Comparison of ENCODE assay signal across 25 cellular contexts in genomic region chr12:6146509-6146908, GRCh38. TPM values are rescaled to one million over a fixed set of nuclear protein-coding genes. Genes with fewer than 3 reads are reported as not detected.
DNase-seq lines count a peak whose midpoint lies in the region; ATAC-seq and TF ChIP-seq lines count a peak whose summit lies in the region.
"Had no signal": no experiment of that assay in that cellular context is flagged by ENCODE, and none has a peak within 500 bp of the region (broad histone marks: within the 10 kb centered on the region; RNA-seq: fewer than 3 reads in every experiment).

No MANE protein-coding gene starts in this region.

- no peak overlapping the region for H3K56ac ChIP-seq in IMR-90 (ENCODE audit: extremely low read depth, insufficient read depth, low read length)

- no peak overlapping the region for H2AK9ac ChIP-seq in IMR-90 (replicated peaks; ENCODE audit: low read depth, low read length, poor library complexity)

- H2AFZ ChIP-seq in IMR-90 (replicated peaks; ENCODE audit: low read length, poor library complexity) (peak overlapping the region; percentile 21), hepatocyte (no peak overlapping the region)

- no peak overlapping the region for H2BK20ac ChIP-seq in IMR-90 (ENCODE audit: low read depth, low read length)

- dilution Hi-C loops in IMR-90 (cut with HindIII; ENCODE audit: low sequenced_read_pairs, unreplicated experiment): no loop called here

- no peak overlapping the region for H3K4me2 ChIP-seq in IMR-90 (ENCODE audit: low read depth, low read length)
- no peak overlapping the region for H3K4me2 ChIP-seq in hepatocyte

- H3K9me1 ChIP-seq in IMR-90 (ENCODE audit: insufficient read depth, low read length): peaks cover 3% of the 10 kb centered on the region

- TF ChIP-seq CTCF in CD14-positive monocyte (IDR thresholded peaks at IDR 0.05) (no peak), IMR-90 (conservative IDR thresholded peaks at IDR 0.05; ENCODE audit: low read depth, low read length) (no peak), hepatocyte (IDR thresholded peaks at IDR 0.05; ENCODE audit: poor library complexity) (no peak), upper lobe of right lung (IDR thresholded peaks at IDR 0.05) (no peak)

- DNase-seq in CD14-positive monocyte (ENCODE audit: low spot score) (no peak), IMR-90 (no peak), hepatocyte (ENCODE audit: low spot score) (no peak), sciatic nerve (ENCODE audit: low spot score) (peak; percentile 2), upper lobe of right lung (no peak), NCI-H187 treated with DMSO at 0.1 percent for 48 hours (lab: John Stamatoyannopoulos, UW) (no peak)
- DNase-seq in activated naive CD8-positive, alpha-beta T cell treated with anti-CD3 and anti-CD28 coated beads for 36 hours: no peak
- DNase-seq: CD8-positive, alpha-beta T cell; DMS 273 treated with DMSO at 0.1 percent for 48 hours; DMS79; EL; GDM1; KG1; MG63; NCI-H1105 treated with DMSO at 0.1 percent for 48 hours; NCI-H146; NCI-H2029; NCI-H2227 treated with DMSO at 0.1 percent for 48 hours; NCI-H526 treated with DMSO at 0.1 percent for 48 hours; RPMI8226; SHP77; SW 1271 had no signal

- CTCF ChIA-PET in IMR-90 (lab: Yijun Ruan, JAX): no interaction called here

- peaks cover 6 to 17% (median 6%) of the 10 kb centered on the region in 3 donors for H3K27me3 Mint-ChIP-seq in CD14-positive monocyte (ENCODE audit: low read depth in 3 of 3)
- no peaks in the 10 kb centered on the region for H3K27me3 Mint-ChIP-seq in activated naive CD8-positive, alpha-beta T cell treated with anti-CD3 and anti-CD28 coated beads for 36 hours

- no peak overlapping the region for H4K8ac ChIP-seq in IMR-90 (ENCODE audit: low read depth in 2 of 2, low read length in 2 of 2)

- H3K4me3 Mint-ChIP-seq in CD14-positive monocyte: no peak overlapping the region
- H3K4me3 Mint-ChIP-seq in activated naive CD8-positive, alpha-beta T cell treated with anti-CD3 and anti-CD28 coated beads for 36 hours: no peak overlapping the region
- H3K4me3 Mint-ChIP-seq: CD8-positive, alpha-beta T cell had no signal

- no peaks in the 10 kb centered on the region for H4K20me1 ChIP-seq in IMR-90 (ENCODE audit: insufficient read depth, low read length)
- H4K20me1 ChIP-seq in hepatocyte (ENCODE audit: insufficient read depth, poor library complexity, severe bottlenecking): no peaks in the 10 kb centered on the region
- H4K20me1 ChIP-seq: BLaER1 had no signal

- no peak overlapping the region for H2BK120ac ChIP-seq in IMR-90 (ENCODE audit: low read depth, low read length)

- no peaks in the 10 kb centered on the region for H3K9me3 ChIP-seq in IMR-90 (ENCODE audit: control insufficient read depth, insufficient read depth, low read length)
- H3K9me3 ChIP-seq in hepatocyte (ENCODE audit: low read depth): no peaks in the 10 kb centered on the region
- H3K9me3 ChIP-seq in upper lobe of right lung: no peaks in the 10 kb centered on the region

- H3K4me3 ChIP-seq in IMR-90 (ENCODE audit: insufficient read depth, low read depth, low read length): no peak overlapping the region
- no peak overlapping the region for H3K4me3 ChIP-seq in hepatocyte
- H3K4me3 ChIP-seq in upper lobe of right lung: no peak overlapping the region
- H3K4me3 ChIP-seq: BLaER1, MG63, SK-N-MC had no signal

- H4K5ac ChIP-seq in IMR-90 (ENCODE audit: low read depth, low read length): no peak overlapping the region

- H3K4ac ChIP-seq in IMR-90 (ENCODE audit: low read depth, low read length): no peak overlapping the region

- in situ Hi-C loops in IMR-90 (cut with MboI; ENCODE audit: low sequenced_read_pairs): no loop called here

- no peaks in the 10 kb centered on the region for H3K9me2 ChIP-seq in hepatocyte (replicated peaks; ENCODE audit: insufficient read depth)

- intact Hi-C loops in CD14-positive monocyte (cut with micrococcal nuclease) (no loop called here), IMR-90 (cut with micrococcal nuclease) (no loop called here), sciatic nerve (cut with DNase I) (no loop called here), upper lobe of right lung (cut with DNase I) (no loop called here)

- H2BK5ac ChIP-seq in IMR-90 (ENCODE audit: low read depth, low read length, poor library complexity, severe bottlenecking): no peak overlapping the region

- TF ChIP-seq POLR2A in IMR-90 (IDR thresholded peaks at IDR 0.05; ENCODE audit: low read depth, low read length): no peak

- H3K9ac ChIP-seq in IMR-90 (ENCODE audit: low read depth, low read length): no peak overlapping the region
- H3K9ac ChIP-seq: BLaER1 had no signal

- no peak overlapping the region for H2BK15ac ChIP-seq in IMR-90 (ENCODE audit: low read depth, low read length)

- H3K4me1 Mint-ChIP-seq in CD14-positive monocyte: peaks cover 49% of the 10 kb centered on the region
- peaks cover 26% of the 10 kb centered on the region for H3K4me1 Mint-ChIP-seq in activated naive CD8-positive, alpha-beta T cell treated with anti-CD3 and anti-CD28 coated beads for 36 hours

- H3K18ac ChIP-seq in IMR-90 (ENCODE audit: low read depth, low read length): no peak overlapping the region

- TF ChIP-seq RAD21 in IMR-90 (IDR thresholded peaks at IDR 0.05; ENCODE audit: low read length): no peak

- H3K36me3 Mint-ChIP-seq in CD14-positive monocyte: peaks cover 6 to 10% of the 10 kb centered on the region in 2 donors
- no peaks in the 10 kb centered on the region for H3K36me3 Mint-ChIP-seq in activated naive CD8-positive, alpha-beta T cell treated with anti-CD3 and anti-CD28 coated beads for 36 hours
- H3K36me3 Mint-ChIP-seq: CD8-positive, alpha-beta T cell had no signal

- no peaks in the 10 kb centered on the region for H3K79me1 ChIP-seq in IMR-90 (ENCODE audit: low read depth in 1 of 2, low read length in 2 of 2)

- H3K14ac ChIP-seq in IMR-90 (replicated peaks; ENCODE audit: low read depth, low read length): peak overlapping the region; percentile 44

- no peaks in the 10 kb centered on the region for H3K36me3 ChIP-seq in IMR-90 (ENCODE audit: control insufficient read depth, insufficient read depth, low read length)
- H3K36me3 ChIP-seq in hepatocyte (replicated peaks; ENCODE audit: insufficient read depth, low read depth): no peaks in the 10 kb centered on the region
- no peaks in the 10 kb centered on the region for H3K36me3 ChIP-seq in upper lobe of right lung
- H3K36me3 ChIP-seq: BLaER1, MG63 had no signal

- peaks cover 0 to 6% (median 3%) of the 10 kb centered on the region in 7 donors for H3K9me3 Mint-ChIP-seq in CD14-positive monocyte
- peaks cover 4% of the 10 kb centered on the region for H3K9me3 Mint-ChIP-seq in activated naive CD8-positive, alpha-beta T cell treated with anti-CD3 and anti-CD28 coated beads for 36 hours
- H3K9me3 Mint-ChIP-seq: CD8-positive, alpha-beta T cell had no signal

- H3K27me3 ChIP-seq in IMR-90 (ENCODE audit: control insufficient read depth, insufficient read depth, low read length) (no peaks in the 10 kb centered on the region), hepatocyte (no peaks in the 10 kb centered on the region), upper lobe of right lung (no peaks in the 10 kb centered on the region)
- H3K27me3 ChIP-seq: BLaER1, MG63 had no signal

- no peak for ATAC-seq in IMR-90 (ENCODE audit: low read depth)
- ATAC-seq in sciatic nerve: no peak
- ATAC-seq in upper lobe of right lung: no peak
- ATAC-seq in HG03025 (IDR thresholded peaks at IDR 0.05; ENCODE audit: low FRiP score, unreplicated experiment): no peak
- ATAC-seq: CD8-positive, alpha-beta T cell had no signal

- H3K27ac Mint-ChIP-seq in CD14-positive monocyte: peak overlapping the region; percentile 42 to 98 (median 96)
- no peak overlapping the region for H3K27ac Mint-ChIP-seq in activated naive CD8-positive, alpha-beta T cell treated with anti-CD3 and anti-CD28 coated beads for 36 hours

- H2AK5ac ChIP-seq in IMR-90 (ENCODE audit: low read depth, low read length): no peak overlapping the region

- H3K79me2 ChIP-seq in hepatocyte: no peaks in the 10 kb centered on the region

- H3K23ac ChIP-seq in IMR-90 (ENCODE audit: low read depth, low read length): no peak overlapping the region

- H3K4me1 ChIP-seq in IMR-90 (ENCODE audit: control insufficient read depth, insufficient read depth, low read length) (no peaks in the 10 kb centered on the region), hepatocyte (ENCODE audit: insufficient read depth) (peaks cover 7% of the 10 kb centered on the region), upper lobe of right lung (peaks cover 5% of the 10 kb centered on the region)

- POLR2A ChIA-PET in IMR-90 (lab: Charles Lee; ENCODE audit: unreplicated experiment): no interaction called here

- WGBS in IMR-90 (ENCODE audit: extremely low coverage in 2 of 2, insufficient read length in 1 of 2), 2 experiments: 100% methylated on average over 2 of the region's 7 CpGs; no CpG with 5 or more reads in 1 of the 2 experiments
- WGBS in hepatocyte (ENCODE audit: low lambda C conversion rate, missing lambda C conversion rate): 91% methylated on average over 7 of the region's 7 CpGs

- H4K91ac ChIP-seq in IMR-90 (ENCODE audit: insufficient read depth, low read depth, low read length): no peak overlapping the region

- no peak overlapping the region for H3K27ac ChIP-seq in IMR-90 (ENCODE audit: insufficient read depth, low read length)
- H3K27ac ChIP-seq in hepatocyte: peak overlapping the region; percentile 45
- H3K27ac ChIP-seq in upper lobe of right lung: no peak overlapping the region
- H3K27ac ChIP-seq: BLaER1, SK-N-MC had no signal

- no TSS peak for BruUV-seq in IMR-90 (replicated peaks; lab: Mats Ljungman, UMichigan)

TF ChIP-seq in IMR-90, 13 proteins besides CTCF, POLR2A, EP300 and RAD21 (continues in another document):
- TF ChIP-seq MXI1 (IDR thresholded peaks at IDR 0.05; ENCODE audit: borderline replicate concordance, low read depth, low read length) (no peak), NFE2L2 (IDR thresholded peaks at IDR 0.05; ENCODE audit: low read depth, low read length) (no peak)

RNA-seq across cellular contexts. Expression of gene VWF, which starts 22.0 kb away (rescaled TPM):
- under 1 TPM; 0.17 to 0.48 TPM for polyA plus RNA-seq in CD14-positive monocyte
- under 0.01 TPM in 2 replicates for total RNA-seq in IMR-90 (2012; rRNA removed)
- polyA plus RNA-seq in IMR-90 (2012; rRNA removed): 0.09 and 0.10 TPM in 2 replicates
- 0.04 and 0.11 TPM in 2 replicates for polyA plus RNA-seq in IMR-90 (2012; cell fraction: cytosol; rRNA removed)
- 0.14 and 0.34 TPM in 2 replicates for polyA plus RNA-seq in IMR-90 (2012; cell fraction: nucleus; rRNA removed; ENCODE audit: low replicate concordance)
- 0.04 and 0.20 TPM in 2 replicates for total RNA-seq in hepatocyte
- polyA plus RNA-seq in hepatocyte: 0.77 TPM in 1 of 2 replicates, not detected in the other
- 655 TPM for total RNA-seq in sciatic nerve
- total RNA-seq in activated naive CD8-positive, alpha-beta T cell treated with anti-CD3 and anti-CD28 coated beads for 36 hours: under 1 TPM; 0.24 to 0.25 TPM
- total RNA-seq in upper lobe of right lung: 729 TPM
- total RNA-seq: CD8-positive, alpha-beta T cell had no signal

RNA-seq across cellular contexts. Expression of gene CD9, which starts 53.7 kb away (rescaled TPM):
- 100 to 1,000 TPM in 1 of 2 donors, 1 to 10 TPM in 1; 7.7 to 323 TPM for polyA plus RNA-seq in CD14-positive monocyte
- total RNA-seq in IMR-90 (2012; rRNA removed): 48.8 and 70.0 TPM in 2 replicates
- 69.1 and 70.9 TPM in 2 replicates for polyA plus RNA-seq in IMR-90 (2012; rRNA removed)
- polyA plus RNA-seq in IMR-90 (2012; cell fraction: cytosol; rRNA removed): 50.1 and 55.3 TPM in 2 replicates
- polyA plus RNA-seq in IMR-90 (2012; cell fraction: nucleus; rRNA removed; ENCODE audit: low replicate concordance): 19.2 and 35.5 TPM in 2 replicates
- 117 and 139 TPM in 2 replicates for total RNA-seq in hepatocyte
- 166 and 188 TPM in 2 replicates for polyA plus RNA-seq in hepatocyte
- 554 TPM for total RNA-seq in sciatic nerve
- 10 to 100 TPM; 16.2 to 18.1 TPM for total RNA-seq in activated naive CD8-positive, alpha-beta T cell treated with anti-CD3 and anti-CD28 coated beads for 36 hours
- total RNA-seq in upper lobe of right lung: 445 TPM

Comparison
In these comparisons a context has a peak if more than half of its experiments do, and no peak if none do; other contexts are left out.
1. RNA of gene VWF, which starts 22.0 kb away (total RNA-seq): 729 TPM in upper lobe of right lung (single experiment) and 655 TPM in sciatic nerve (single experiment); 0.24 to 0.25 TPM in activated naive CD8-positive, alpha-beta T cell treated with anti-CD3 and anti-CD28 coated beads for 36 hours, 0.04 to 0.20 TPM in hepatocyte and under 0.01 TPM in IMR-90; every median in the first group is over 100 times any median in the second.